8 cellular contexts compared by ENCODE assay signal in the genomic region with DNA sequence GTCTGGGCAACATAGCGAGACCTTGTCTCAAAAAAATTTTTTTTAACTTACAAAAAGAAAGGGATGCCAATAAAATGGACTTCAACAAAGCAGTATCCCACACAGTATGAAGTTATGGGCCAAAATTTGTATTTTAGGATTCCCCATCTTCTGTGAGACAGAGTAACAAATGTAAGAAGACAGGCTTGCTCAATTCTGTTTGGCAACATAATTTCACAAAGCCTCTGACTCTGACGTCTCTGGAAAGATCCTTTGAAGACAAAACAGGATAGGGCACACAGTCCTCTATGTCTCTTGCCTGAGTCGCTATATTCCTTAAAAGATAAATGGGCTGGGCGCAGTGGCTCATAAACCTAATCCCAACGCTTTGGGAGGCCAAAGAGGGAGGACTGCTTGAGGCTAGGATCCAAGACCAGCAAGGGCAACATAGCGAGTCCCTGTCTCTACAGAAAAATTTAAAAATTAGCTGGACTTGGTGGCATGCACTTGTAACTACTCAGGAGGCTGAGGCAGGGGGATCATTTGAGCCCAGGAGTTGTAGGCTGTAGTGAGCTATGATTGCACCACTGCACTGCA. TPM values are rescaled to one million over a fixed set of nuclear protein-coding genes. Genes with fewer than 3 reads are reported as not detected.
DNase-seq lines count a peak whose midpoint lies in the region; ATAC-seq and TF ChIP-seq lines count a peak whose summit lies in the region.

No MANE protein-coding gene starts in this region.

- H3K27ac ChIP-seq in PC-9 (peak overlapping the region; percentile 56), epithelial cell of prostate (peak overlapping the region; percentile 83), parathyroid adenoma (peak overlapping the region; percentile 87)

- no peaks in the 10 kb centered on the region for H3K27me3 Mint-ChIP-seq in Calu3 (ENCODE audit: unreplicated experiment)

- ATAC-seq in GM21360 (IDR thresholded peaks at IDR 0.05; ENCODE audit: unreplicated experiment) (no peak), GM18519 (IDR thresholded peaks at IDR 0.05; ENCODE audit: low FRiP score, unreplicated experiment) (no peak), HG02973 (IDR thresholded peaks at IDR 0.05; ENCODE audit: unreplicated experiment) (no peak)

- H3K4me1 ChIP-seq in PC-9 (replicated peaks; ENCODE audit: insufficient read depth) (peaks cover 10% of the 10 kb centered on the region), parathyroid adenoma (peaks cover 5% of the 10 kb centered on the region)

- BruUV-seq in Calu3 (replicated peaks; lab: Mats Ljungman, UMichigan), result no TSS peak
- no TSS peak for BruUV-seq in PC-9 (replicated peaks; lab: Mats Ljungman, UMichigan)

- H3K4me1 Mint-ChIP-seq in Calu3 (ENCODE audit: low read depth, unreplicated experiment), result peaks cover 9% of the 10 kb centered on the region

- POLR2A ChIA-PET in PC-9 (lab: Charles Lee; ENCODE audit: unreplicated experiment), result interaction anchor here (0.6 kb wide), 2 partner anchors 19 to 132 kb away, joined by 3 to 6 read pairs; no protein-coding TSS in a partner anchor

- peak overlapping the region; percentile 1 for H3K9ac ChIP-seq in parathyroid adenoma

- peaks cover 31% of the 10 kb centered on the region for H3K36me3 Mint-ChIP-seq in Calu3 (ENCODE audit: insufficient read depth, unreplicated experiment)

- H3K9me3 Mint-ChIP-seq in Calu3 (ENCODE audit: low read depth, unreplicated experiment), result no peaks in the 10 kb centered on the region

- peak overlapping the region; percentile 79 for H3K4me3 Mint-ChIP-seq in Calu3 (ENCODE audit: low read depth, unreplicated experiment)

- H2AFZ ChIP-seq in PC-9 (peak overlapping the region; percentile 74), parathyroid adenoma (peak overlapping the region; percentile 86)

- H3K9me3 ChIP-seq in PC-9 (ENCODE audit: insufficient read depth, low read depth) (no peaks in the 10 kb centered on the region), parathyroid adenoma (ENCODE audit: control insufficient read depth, low read length) (no peaks in the 10 kb centered on the region)

- peaks cover 9% of the 10 kb centered on the region; the same call in 1 of the 2 replicates for H3F3A ChIP-seq in PC-9 (ENCODE audit: insufficient read depth, low read depth)

- H3K36me3 ChIP-seq in PC-9 (ENCODE audit: low read depth) (no peaks in the 10 kb centered on the region), parathyroid adenoma (ENCODE audit: control insufficient read depth, insufficient read depth, low read length) (no peaks in the 10 kb centered on the region)

- intact Hi-C loops in Calu3 (cut with micrococcal nuclease; ENCODE audit: unreplicated experiment) (no loop called here), PC-9 (cut with micrococcal nuclease; ENCODE audit: unreplicated experiment) (no loop called here)

- peak overlapping the region; percentile 60 for H3K4me2 ChIP-seq in PC-9
- peak overlapping the region; percentile 76 for H3K4me2 ChIP-seq in parathyroid adenoma (ENCODE audit: low read length)

- H3K79me2 ChIP-seq in PC-9 (ENCODE audit: low read depth) (peaks cover 19% of the 10 kb centered on the region), parathyroid adenoma (peaks cover 4% of the 10 kb centered on the region)

- H3K4me3 ChIP-seq in PC-9 (peak overlapping the region; percentile 94; the same call in 1 of the 2 replicates), parathyroid adenoma (ENCODE audit: low read depth, low read length) (peak overlapping the region; percentile 87)

- DNase-seq in Calu3, result no peak
- no peak for DNase-seq in PC-9
- no peak for DNase-seq in epithelial cell of prostate (ENCODE audit: low read depth, low spot score)
- no peak for DNase-seq in GM19240 (ENCODE audit: insufficient read length, low spot score)

- no peaks in the 10 kb centered on the region for H3K9me2 ChIP-seq in PC-9 (ENCODE audit: insufficient read depth)

- no peak overlapping the region for H3K27ac Mint-ChIP-seq in Calu3 (ENCODE audit: unreplicated experiment)

- CTCF ChIA-PET in Calu3 (lab: Charles Lee) (no interaction called here), PC-9 (lab: Charles Lee) (no interaction called here)

- H3K27me3 ChIP-seq in PC-9 (ENCODE audit: insufficient read depth, low read depth) (no peaks in the 10 kb centered on the region), parathyroid adenoma (ENCODE audit: control insufficient read depth, insufficient read depth, low read length) (no peaks in the 10 kb centered on the region)

- no peak for TF ChIP-seq CTCF in Calu3 (IDR thresholded peaks at IDR 0.05; ENCODE audit: unreplicated experiment)
- no peak for TF ChIP-seq CTCF in PC-9 (conservative IDR thresholded peaks at IDR 0.05)
- no peak for TF ChIP-seq CTCF in parathyroid adenoma (IDR thresholded peaks at IDR 0.05)

- H4K20me1 ChIP-seq in PC-9 (ENCODE audit: insufficient read depth), result no peaks in the 10 kb centered on the region

RNA-seq across cellular contexts. Expression of a gene that starts 1.1 kb away (rescaled TPM):
- 19.3 and 22.6 TPM in 2 replicates for total RNA-seq in Calu3 (2022)
- 14.0 TPM in 2 replicates for total RNA-seq in PC-9 (2021)

RNA-seq across cellular contexts. Expression of a gene that starts 15.7 kb away (rescaled TPM):
- 12.8 and 16.2 TPM in 2 replicates for total RNA-seq in Calu3 (2022)
- 8.1 and 9.5 TPM in 2 replicates for total RNA-seq in PC-9 (2021)

RNA-seq across cellular contexts. Expression of a gene that starts 19.6 kb away (rescaled TPM):
- total RNA-seq in Calu3 (2022), result 19.0 and 21.3 TPM in 2 replicates
- total RNA-seq in PC-9 (2021), result 20.3 and 25.7 TPM in 2 replicates

RNA-seq across cellular contexts. Expression of a gene that starts 34.3 kb away (rescaled TPM):
- total RNA-seq in Calu3 (2022) (173 and 181 TPM in 2 replicates), PC-9 (2021) (107 and 142 TPM in 2 replicates)

RNA-seq across cellular contexts. Expression of a gene that starts 49.3 kb away (rescaled TPM):
- total RNA-seq in Calu3 (2022), result not detected in 2 replicates
- not detected in 2 replicates for total RNA-seq in PC-9 (2021)
